Comparison of ENCODE assay signal across 1 cellular context in genomic region chr3:36647423-36647853, GRCh38.
TF ChIP-seq lines count a peak whose summit lies in the region.

No MANE protein-coding gene starts in this region.

TF ChIP-seq in H1, 55 proteins besides CTCF, POLR2A, EP300 and RAD21 (continued from another document):
- TF ChIP-seq ZNF274 (IDR thresholded peaks at IDR 0.05; ENCODE audit: borderline replicate concordance, extremely low read depth, low read length) (no peak), TCF12 (IDR thresholded peaks at IDR 0.05; ENCODE audit: low read depth, low read length) (no peak), EGR1 (IDR thresholded peaks at IDR 0.05; ENCODE audit: borderline replicate concordance, low read depth, low read length) (no peak), EZH2 (IDR thresholded peaks at IDR 0.05; ENCODE audit: low read depth, low read length, severe bottlenecking) (no peak), RBBP5 (IDR thresholded peaks at IDR 0.05; ENCODE audit: borderline replicate concordance, low read depth, low read length) (no peak), BACH1 (IDR thresholded peaks at IDR 0.05; ENCODE audit: low read length) (no peak), TAF7 (optimal IDR thresholded peaks at IDR 0.05; ENCODE audit: borderline replicate concordance, low read depth, low read length) (no peak), SP4 (IDR thresholded peaks at IDR 0.05; ENCODE audit: low read length) (no peak), SP1 (IDR thresholded peaks at IDR 0.05; ENCODE audit: low read depth, low read length) (no peak), CREB1 (IDR thresholded peaks at IDR 0.05) (no peak), FOSL1 (IDR thresholded peaks at IDR 0.05; ENCODE audit: insufficient read depth, low read depth, low read length) (no peak)
- TF ChIP-seq, protein P1, sequence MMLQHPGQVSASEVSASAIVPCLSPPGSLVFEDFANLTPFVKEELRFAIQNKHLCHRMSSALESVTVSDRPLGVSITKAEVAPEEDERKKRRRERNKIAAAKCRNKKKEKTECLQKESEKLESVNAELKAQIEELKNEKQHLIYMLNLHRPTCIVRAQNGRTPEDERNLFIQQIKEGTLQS (IDR thresholded peaks at IDR 0.05; ENCODE audit: insufficient read depth, low read depth, low read length), result no peak
- TF ChIP-seq, protein P2, sequence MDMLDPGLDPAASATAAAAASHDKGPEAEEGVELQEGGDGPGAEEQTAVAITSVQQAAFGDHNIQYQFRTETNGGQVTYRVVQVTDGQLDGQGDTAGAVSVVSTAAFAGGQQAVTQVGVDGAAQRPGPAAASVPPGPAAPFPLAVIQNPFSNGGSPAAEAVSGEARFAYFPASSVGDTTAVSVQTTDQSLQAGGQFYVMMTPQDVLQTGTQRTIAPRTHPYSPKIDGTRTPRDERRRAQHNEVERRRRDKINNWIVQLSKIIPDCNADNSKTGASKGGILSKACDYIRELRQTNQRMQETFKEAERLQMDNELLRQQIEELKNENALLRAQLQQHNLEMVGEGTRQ (IDR thresholded peaks at IDR 0.05; ENCODE audit: low read length), result no peak
TF ChIP-seq in H1: peak in this region for 0.
